ENCODE assay signal across 18 cellular contexts in genomic region chr10:16673443-16673842, GRCh38.
DNase-seq lines count a peak whose midpoint lies in the region; ATAC-seq and TF ChIP-seq lines count a peak whose summit lies in the region.
"Had no signal": no experiment of that assay in that cellular context is flagged by ENCODE, and none has a peak within 500 bp of the region (broad histone marks: within the 10 kb centered on the region; RNA-seq: fewer than 3 reads in every experiment).

No MANE protein-coding gene starts in this region.

- DNase-seq in COLO668 (lab: John Stamatoyannopoulos, UW; ENCODE audit: unreplicated experiment) (peak; percentile 70), DMS79 (lab: John Stamatoyannopoulos, UW) (peak; percentile 26), NCI-H187 treated with DMSO at 0.1 percent for 48 hours (lab: John Stamatoyannopoulos, UW) (peak; percentile 26), NCI-H510A treated with DMSO at 0.1 percent for 48 hours (lab: John Stamatoyannopoulos, UW) (peak; percentile 73), MCF 10A (ENCODE audit: unreplicated experiment) (no peak)
- DNase-seq: activated CD4-positive, alpha-beta T cell treated with anti-CD3 and anti-CD28 coated beads, Interleukin-2, amount 10 ng/mL, durations not matched to agents 24 days and 14 days; activated CD8-positive, alpha-beta memory T cell treated with anti-CD3 and anti-CD28 coated beads, Interleukin-2, amount 10 ng/mL, durations not matched to agents 7 days and 5 days; activated naive CD4-positive, alpha-beta T cell treated with anti-CD3 and anti-CD28 coated beads, Interleukin-2, amount 10 ng/mL, durations not matched to agents 7 days and 5 days; amygdala; DND-41; kidney glomerular epithelial cell; mammary epithelial cell; NCI-H1694 treated with DMSO at 0.1 percent for 48 hours; psoas muscle; RPMI8226; SK-N-SH had no signal

- peaks cover 4% of the 10 kb centered on the region for H3K36me3 Mint-ChIP-seq in MCF 10A (ENCODE audit: insufficient read depth, unreplicated experiment)

- TF ChIP-seq CTCF in MCF 10A (IDR thresholded peaks at IDR 0.05; ENCODE audit: unreplicated experiment): no peak

- CTCF ChIA-PET in MCF 10A (lab: Yijun Ruan, JAX): interaction anchor here (0.5 to 0.6 kb wide), 2 partner anchors 118 to 156 kb away, joined by 3 read pairs; no protein-coding TSS in a partner anchor

- no peaks in the 10 kb centered on the region for H3K4me1 Mint-ChIP-seq in MCF 10A (ENCODE audit: insufficient read depth, unreplicated experiment)
- H3K4me1 Mint-ChIP-seq: activated CD8-positive, alpha-beta memory T cell treated with anti-CD3 and anti-CD28 coated beads, Interleukin-2, amount 10 ng/mL, durations not matched to agents 7 days and 5 days; activated naive CD4-positive, alpha-beta T cell treated with anti-CD3 and anti-CD28 coated beads, Interleukin-2, amount 10 ng/mL, durations not matched to agents 7 days and 5 days had no signal

- intact Hi-C loops in MCF 10A (cut with micrococcal nuclease): no loop called here

- no peaks in the 10 kb centered on the region for H3K9me3 Mint-ChIP-seq in MCF 10A (ENCODE audit: unreplicated experiment)
- H3K9me3 Mint-ChIP-seq: activated naive CD4-positive, alpha-beta T cell treated with anti-CD3 and anti-CD28 coated beads, Interleukin-2, amount 10 ng/mL, durations not matched to agents 7 days and 5 days had no signal

- no TSS peak for BruUV-seq in MCF 10A (replicated peaks; lab: Mats Ljungman, UMichigan)

- no peak overlapping the region for H3K27ac Mint-ChIP-seq in MCF 10A (ENCODE audit: low read depth, unreplicated experiment)
- H3K27ac Mint-ChIP-seq: activated CD4-positive, alpha-beta T cell treated with anti-CD3 and anti-CD28 coated beads, Interleukin-2, amount 10 ng/mL, durations not matched to agents 24 days and 14 days; activated CD8-positive, alpha-beta memory T cell treated with anti-CD3 and anti-CD28 coated beads, Interleukin-2, amount 10 ng/mL, durations not matched to agents 7 days and 5 days; activated naive CD4-positive, alpha-beta T cell treated with anti-CD3 and anti-CD28 coated beads, Interleukin-2, amount 10 ng/mL, durations not matched to agents 7 days and 5 days had no signal

- no peak overlapping the region for H3K4me3 Mint-ChIP-seq in MCF 10A (ENCODE audit: unreplicated experiment)
- H3K4me3 Mint-ChIP-seq: activated CD4-positive, alpha-beta T cell treated with anti-CD3 and anti-CD28 coated beads, Interleukin-2, amount 10 ng/mL, durations not matched to agents 24 days and 14 days; activated CD8-positive, alpha-beta memory T cell treated with anti-CD3 and anti-CD28 coated beads, Interleukin-2, amount 10 ng/mL, durations not matched to agents 7 days and 5 days; activated naive CD4-positive, alpha-beta T cell treated with anti-CD3 and anti-CD28 coated beads, Interleukin-2, amount 10 ng/mL, durations not matched to agents 7 days and 5 days had no signal

- H3K27me3 Mint-ChIP-seq in MCF 10A (ENCODE audit: insufficient read depth, unreplicated experiment): no peaks in the 10 kb centered on the region
- H3K27me3 Mint-ChIP-seq: activated CD4-positive, alpha-beta T cell treated with anti-CD3 and anti-CD28 coated beads, Interleukin-2, amount 10 ng/mL, durations not matched to agents 24 days and 14 days; activated CD8-positive, alpha-beta memory T cell treated with anti-CD3 and anti-CD28 coated beads, Interleukin-2, amount 10 ng/mL, durations not matched to agents 7 days and 5 days; activated naive CD4-positive, alpha-beta T cell treated with anti-CD3 and anti-CD28 coated beads, Interleukin-2, amount 10 ng/mL, durations not matched to agents 7 days and 5 days had no signal

- POLR2A ChIA-PET in MCF 10A (lab: Yijun Ruan, JAX): no interaction called here

- no peak for ATAC-seq in HG02571 (IDR thresholded peaks at IDR 0.05; ENCODE audit: unreplicated experiment)
- no peak for ATAC-seq in GM21447 (IDR thresholded peaks at IDR 0.05; ENCODE audit: unreplicated experiment)
- ATAC-seq: activated CD8-positive, alpha-beta memory T cell treated with anti-CD3 and anti-CD28 coated beads, Interleukin-2, amount 10 ng/mL, durations not matched to agents 7 days and 5 days; psoas muscle had no signal
